19 cellular contexts compared by ENCODE assay signal in the genomic region with DNA sequence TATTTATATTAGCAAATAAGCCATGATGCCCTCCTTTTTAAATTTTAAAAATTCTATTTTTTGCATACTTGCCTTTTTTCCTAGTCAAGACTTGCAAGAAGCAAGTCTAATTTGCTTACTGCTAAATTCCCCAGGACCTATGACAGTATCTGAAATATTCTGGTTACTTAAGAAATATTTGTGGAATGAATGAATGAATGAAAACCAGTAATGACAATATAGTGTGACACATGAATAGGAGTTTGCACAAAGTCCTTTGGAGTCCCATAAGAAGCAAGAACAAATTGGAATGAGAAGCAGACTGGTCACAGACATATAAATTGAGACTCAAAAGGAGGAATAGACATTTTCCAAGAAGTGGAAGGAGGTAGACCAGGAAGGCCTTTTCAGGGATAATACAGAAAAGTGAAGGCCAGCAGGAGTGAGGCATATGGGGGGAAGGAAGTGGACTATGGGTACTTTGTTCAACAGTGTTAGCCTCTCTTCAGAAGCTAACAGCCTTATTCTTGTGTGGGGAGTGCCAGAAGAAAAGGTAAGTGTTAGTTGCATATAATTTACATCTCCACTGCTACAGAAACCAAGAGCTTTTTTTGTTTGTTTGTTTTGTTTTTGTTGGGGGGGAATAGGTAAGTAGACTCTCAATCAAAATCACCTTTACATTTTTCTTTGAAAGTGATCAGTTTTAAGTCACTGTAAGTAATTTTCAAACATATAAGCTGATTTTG.
DNase-seq lines count a peak whose midpoint lies in the region; ATAC-seq and TF ChIP-seq lines count a peak whose summit lies in the region.
"Had no signal": no experiment of that assay in that cellular context is flagged by ENCODE, and none has a peak within 500 bp of the region (broad histone marks: within the 10 kb centered on the region; RNA-seq: fewer than 3 reads in every experiment).

No MANE protein-coding gene starts in this region.

- TF ChIP-seq EP300 in SK-N-SH (IDR thresholded peaks at IDR 0.05; ENCODE audit: borderline replicate concordance in 1 of 2, low read depth in 1 of 2, low read length in 1 of 2): no peak
- no peak for TF ChIP-seq EP300 in stomach (IDR thresholded peaks at IDR 0.05)

- no peak for TF ChIP-seq RAD21 in SK-N-SH (IDR thresholded peaks at IDR 0.05; ENCODE audit: low read length)

- H3K27me3 ChIP-seq in SK-N-SH (ENCODE audit: insufficient read depth) (no peaks in the 10 kb centered on the region), subcutaneous abdominal adipose tissue (ENCODE audit: control insufficient read depth in 5 of 5, insufficient read depth in 4 of 5, low read length in 5 of 5) (no peaks in the 10 kb centered on the region), stomach (no peaks in the 10 kb centered on the region), H7 (ENCODE audit: control insufficient read depth, insufficient read depth, low read length) (no peaks in the 10 kb centered on the region)
- H3K27me3 ChIP-seq: SJCRH30 had no signal

- intact Hi-C loops in stomach (cut with DNase I; ENCODE audit: low total_unique reads): no loop called here

- POLR2A ChIA-PET in SK-N-SH (lab: Yijun Ruan, JAX): no interaction called here

- H3K4me3 ChIP-seq in SK-N-SH (ENCODE audit: low read depth in 2 of 2, low read length in 1 of 2) (no peak overlapping the region), subcutaneous abdominal adipose tissue (ENCODE audit: low read depth in 1 of 5, low read length in 5 of 5) (no peak overlapping the region), stomach (no peak overlapping the region), H7 (ENCODE audit: insufficient read depth, low read depth, low read length) (no peak overlapping the region)
- H3K4me3 ChIP-seq: SJCRH30 had no signal

- CTCF ChIA-PET in SK-N-SH (lab: Yijun Ruan, JAX): interaction anchor here (0.8 to 2.3 kb wide), 3 partner anchors 24 to 163 kb away, joined by 3 to 11 read pairs (median 3); no protein-coding TSS in a partner anchor

- H2AFZ ChIP-seq in SK-N-SH (ENCODE audit: low read depth): no peak overlapping the region

- H3K4me1 ChIP-seq in SK-N-SH (ENCODE audit: control insufficient read depth in 1 of 2, insufficient read depth in 2 of 2, low read depth in 1 of 2, low read length in 1 of 2) (peaks cover 0 to 8% of the 10 kb centered on the region in 2 experiments; a peak in 2 of 4 replicates), subcutaneous abdominal adipose tissue (ENCODE audit: control insufficient read depth in 5 of 5, insufficient read depth in 5 of 5, low read length in 5 of 5) (peaks cover 2 to 40% (median 10%) of the 10 kb centered on the region in 5 donors), stomach (peaks cover 0 to 37% (median 13%) of the 10 kb centered on the region in 4 donors)
- H3K4me1 ChIP-seq: SJCRH30 had no signal

- TF ChIP-seq POLR2A in stomach (IDR thresholded peaks at IDR 0.05): no peak

- no peaks in the 10 kb centered on the region for H3K79me2 ChIP-seq in SK-N-SH (ENCODE audit: insufficient read depth)

- peak overlapping the region in 1 of 2 experiments; percentile 22; a peak in 1 of 4 replicates for H3K27ac ChIP-seq in SK-N-SH (ENCODE audit: low read depth in 2 of 2, low read length in 1 of 2)
- H3K27ac ChIP-seq in subcutaneous abdominal adipose tissue (ENCODE audit: low read depth, low read length): peak overlapping the region; percentile 31
- H3K27ac ChIP-seq in stomach: no peak overlapping the region
- H3K27ac ChIP-seq: 22Rv1, C4-2B, SJCRH30 had no signal

- TF ChIP-seq CTCF in SK-N-SH (IDR thresholded peaks at IDR 0.05): no peak
- TF ChIP-seq CTCF in stomach (IDR thresholded peaks at IDR 0.05): no peak

- peaks cover 4% of the 10 kb centered on the region for H3F3A ChIP-seq in SK-N-SH (replicated peaks; ENCODE audit: insufficient read depth)

- H3K9ac ChIP-seq in SK-N-SH (no peak overlapping the region), subcutaneous abdominal adipose tissue (ENCODE audit: low read length in 5 of 5) (no peak overlapping the region)

- H4K20me1 ChIP-seq in SK-N-SH (ENCODE audit: insufficient read depth): no peaks in the 10 kb centered on the region

- H3K36me3 ChIP-seq in SK-N-SH (replicated peaks in 1 of 2; ENCODE audit: control insufficient read depth in 1 of 2, insufficient read depth in 2 of 2, low read length in 1 of 2): no peaks in the 10 kb centered on the region
- H3K36me3 ChIP-seq in subcutaneous abdominal adipose tissue (ENCODE audit: control insufficient read depth in 5 of 5, insufficient read depth in 5 of 5, low read length in 5 of 5): peaks cover 0 to 2% (median 0%) of the 10 kb centered on the region in 5 donors
- H3K36me3 ChIP-seq in stomach: no peaks in the 10 kb centered on the region
- H3K36me3 ChIP-seq in H7 (replicated peaks; ENCODE audit: control insufficient read depth, insufficient read depth, low read length): no peaks in the 10 kb centered on the region
- H3K36me3 ChIP-seq: SJCRH30 had no signal

- H3K4me2 ChIP-seq in SK-N-SH: no peak overlapping the region

- ATAC-seq in SK-N-SH treated with all-trans-retinoic acid at 6 μM for 48 hours (peak; percentile 7), HG02610 (IDR thresholded peaks at IDR 0.05; ENCODE audit: unreplicated experiment) (peak; percentile 39)

- no peaks in the 10 kb centered on the region for H3K9me2 ChIP-seq in SK-N-SH

- H3K9me3 ChIP-seq in SK-N-SH (no peaks in the 10 kb centered on the region), subcutaneous abdominal adipose tissue (ENCODE audit: control insufficient read depth in 5 of 5, low read length in 5 of 5) (no peaks in the 10 kb centered on the region), stomach (no peaks in the 10 kb centered on the region)
- H3K9me3 ChIP-seq: SJCRH30 had no signal

- no peak for DNase-seq in SK-N-SH
- DNase-seq in NCI-H526 treated with DMSO at 0.1 percent for 48 hours (lab: John Stamatoyannopoulos, UW): peak; percentile 44
- no peak for DNase-seq in stomach
- DNase-seq in stimulated activated CD4-positive, alpha-beta T cell treated with anti-CD3 and anti-CD28 coated beads, Interleukin-2, amount 100 ng/mL, for 48 hours: no peak
- DNase-seq in H7: no peak
- DNase-seq: AML-193, DMS79 treated with DMSO at 0.1 percent for 48 hours, Karpas-422, NCI-H1417 treated with DMSO at 0.1 percent for 48 hours, NCI-H1930, NCI-H226, NCI-H524, SJCRH30, SW 1271 had no signal

TF ChIP-seq in SK-N-SH treated with all-trans-retinoic acid at 6 μM for 48 hours, 23 proteins besides CTCF, POLR2A, EP300 and RAD21:
- TF ChIP-seq ZFP3 (CRISPR knock-in tag; IDR thresholded peaks at IDR 0.05) (peak; percentile 82; the same call in 1 of the 2 replicates), SNAI2 (CRISPR knock-in tag; IDR thresholded peaks at IDR 0.05) (no peak)

TF ChIP-seq in SK-N-SH, 30 proteins besides CTCF, POLR2A, EP300 and RAD21:
- TF ChIP-seq SIN3A (IDR thresholded peaks at IDR 0.05; ENCODE audit: borderline replicate concordance, low read depth, low read length) (no peak), MXI1 (IDR thresholded peaks at IDR 0.05; ENCODE audit: low read depth, low read length) (no peak), IRF3 (IDR thresholded peaks at IDR 0.05; ENCODE audit: low read depth, low read length) (no peak), GATA2 (CRISPR knock-in tag; IDR thresholded peaks at IDR 0.05) (no peak), FOXJ3 (CRISPR knock-in tag; IDR thresholded peaks at IDR 0.05) (no peak), RFX5 (IDR thresholded peaks at IDR 0.05; ENCODE audit: low read length) (no peak), TEAD4 (IDR thresholded peaks at IDR 0.05; ENCODE audit: borderline replicate concordance, insufficient read depth) (no peak), USF1 (IDR thresholded peaks at IDR 0.05; ENCODE audit: borderline replicate concordance, low read depth) (no peak), EZH2phosphoT487 (IDR thresholded peaks at IDR 0.05; ENCODE audit: borderline replicate concordance, low read depth) (no peak)
